8 cellular contexts compared by ENCODE assay signal in genomic region chr6:87705070-87705691, GRCh38. TPM values are rescaled to one million over a fixed set of nuclear protein-coding genes. Genes with fewer than 3 reads are reported as not detected.
A peak's percentile ranks its signal among the peaks of the same experiment; 100 is the strongest.
DNase-seq lines count a peak whose midpoint lies in the region; ATAC-seq and TF ChIP-seq lines count a peak whose summit lies in the region.

No MANE protein-coding gene starts in this region.

- H3K9me3 ChIP-seq in psoas muscle: no peaks in the 10 kb centered on the region

- WGBS in psoas muscle, 3 donors: 86 to 93% (median 87%) methylated on average over 4 of the region's 4 CpGs

- no peak for TF ChIP-seq CTCF in psoas muscle (IDR thresholded peaks at IDR 0.05)

- H3K27me3 ChIP-seq in psoas muscle (ENCODE audit: insufficient read depth in 3 of 3, low read length in 2 of 3): no peaks in the 10 kb centered on the region

- peak; percentile 43 for DNase-seq in NK-92 treated with Interleukin-12 subunit alpha and Interleukin-12 subunit beta, amount 100 ng/mL, for 24 hours (lab: John Stamatoyannopoulos, UW)
- no peak for DNase-seq in NK-92 (lab: John Stamatoyannopoulos, UW; ENCODE audit: unreplicated experiment)
- peak; percentile 54 for DNase-seq in OCI-M2 (lab: John Stamatoyannopoulos, UW; ENCODE audit: unreplicated experiment)
- DNase-seq in psoas muscle: no peak
- DNase-seq in RPMI8226: no peak
- DNase-seq in SIG-M5 treated with dmso at 0.1 percent for 504 hours (lab: John Stamatoyannopoulos, UW; ENCODE audit: unreplicated experiment): no peak
- no peak for DNase-seq in DMS153 treated with DMSO at 0.1 percent for 48 hours (lab: John Stamatoyannopoulos, UW; ENCODE audit: unreplicated experiment)

- no peaks in the 10 kb centered on the region for H3K36me3 ChIP-seq in psoas muscle (ENCODE audit: insufficient read depth in 1 of 2, low read depth in 1 of 2)

- peak; percentile 52 for ATAC-seq in HG02588 (IDR thresholded peaks at IDR 0.05; ENCODE audit: unreplicated experiment)
- no peak for ATAC-seq in psoas muscle

- H3K27ac ChIP-seq in psoas muscle: peak overlapping the region; percentile 56

- intact Hi-C loops in psoas muscle (cut with DNase I): loop anchor here in 1 of 2 donors (2.0 kb wide), 1 partner anchor 14 kb away; no protein-coding TSS in a partner anchor

- H3K4me1 ChIP-seq in psoas muscle: peaks cover 4% of the 10 kb centered on the region

- H3K4me3 ChIP-seq in psoas muscle: no peak overlapping the region

RNA-seq across cellular contexts. Expression of gene AKIRIN2, which starts 3.1 kb away (rescaled TPM):
- 100 to 1,000 TPM in 3 of 4 donors, 10 to 100 TPM in 1; 71.9 to 188 (median 141) TPM for total RNA-seq in psoas muscle
- 100 to 1,000 TPM in 1 of 3 donors, 10 to 100 TPM in 2; 65.0 to 127 (median 87.6) TPM for polyA plus RNA-seq in psoas muscle

Comparison
In these comparisons a context has a peak if more than half of its experiments do, and no peak if none do; other contexts are left out.
1. DNase-seq: peak in NK-92 treated with Interleukin-12 subunit alpha and Interleukin-12 subunit beta, amount 100 ng/mL, for 24 hours (single experiment) and OCI-M2 (single experiment); none in NK-92 (single experiment), psoas muscle (0 of 2), RPMI8226 (single experiment), SIG-M5 treated with dmso at 0.1 percent for 504 hours (single experiment) and DMS153 treated with DMSO at 0.1 percent for 48 hours (single experiment).